Comparison of ENCODE assay signal across 13 cellular contexts in the genomic region with DNA sequence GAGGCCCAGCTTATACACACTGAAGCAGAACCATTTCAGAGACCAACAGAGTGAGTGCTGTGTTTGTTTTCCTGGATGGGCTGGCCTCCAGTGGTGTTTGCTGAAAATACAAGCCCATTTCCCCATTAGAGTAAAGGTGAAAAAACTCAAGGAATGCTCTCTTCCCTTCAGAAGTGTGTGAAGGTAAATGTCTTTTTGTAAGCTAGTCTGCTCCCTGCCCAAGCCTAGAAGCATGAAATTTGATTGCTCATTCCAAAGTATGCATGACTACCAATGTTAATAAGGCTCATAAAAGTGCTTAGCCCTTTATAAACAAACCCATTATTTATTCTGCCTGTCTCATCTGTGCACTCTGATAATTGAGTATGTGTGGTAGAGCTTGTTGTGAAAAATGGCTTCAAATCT. TPM values are rescaled to one million over a fixed set of nuclear protein-coding genes. Genes with fewer than 3 reads are reported as not detected.
DNase-seq lines count a peak whose midpoint lies in the region; ATAC-seq, FAIRE-seq and TF ChIP-seq lines count a peak whose summit lies in the region.
"Had no signal": no experiment of that assay in that cellular context is flagged by ENCODE, and none has a peak within 500 bp of the region (broad histone marks: within the 10 kb centered on the region; RNA-seq: fewer than 3 reads in every experiment).

No MANE protein-coding gene starts in this region.

- dilution Hi-C loops in keratinocyte (cut with MboI; ENCODE audit: extremely low pct_ligation_motif_present, low sequenced_read_pairs): no loop called here

- in situ Hi-C loops in T47D (cut with HindIII; ENCODE audit: low pct_unique_long_range_greater_than_20kb, low sequenced_read_pairs): no loop called here

- H3K27ac Mint-ChIP-seq in natural killer cell: no peak overlapping the region
- H3K27ac Mint-ChIP-seq: activated naive CD4-positive, alpha-beta T cell treated with anti-CD3 and anti-CD28 coated beads, Interleukin-2, amount 50 U/mL, for 24 hours; stimulated activated effector memory CD8-positive, alpha-beta T cell treated with anti-CD3 and anti-CD28 coated beads, Interleukin-12 subunit alpha, Interleukin-12 subunit beta, amount 100 ng/mL, for 72 hours had no signal

- H3K79me2 ChIP-seq in keratinocyte (ENCODE audit: control insufficient read depth, insufficient read depth, low read length): no peaks in the 10 kb centered on the region

- H3K36me3 ChIP-seq in breast epithelium: no peaks in the 10 kb centered on the region
- no peaks in the 10 kb centered on the region for H3K36me3 ChIP-seq in RWPE2 (ENCODE audit: low read depth)
- no peaks in the 10 kb centered on the region for H3K36me3 ChIP-seq in keratinocyte (ENCODE audit: control insufficient read depth in 2 of 2, extremely low read depth in 1 of 2, insufficient read depth in 2 of 2, low read length in 2 of 2)

- intact Hi-C loops in breast epithelium (cut with DNase I; ENCODE audit: low total_unique reads) (no loop called here), natural killer cell (cut with micrococcal nuclease) (no loop called here)

- FAIRE-seq in keratinocyte (lab: Jason Lieb, UNC): peak; percentile 78
- FAIRE-seq in urothelium cell line (lab: Jason Lieb, UNC): no peak

- no peak overlapping the region for H3K4me3 Mint-ChIP-seq in natural killer cell
- H3K4me3 Mint-ChIP-seq: activated naive CD4-positive, alpha-beta T cell treated with anti-CD3 and anti-CD28 coated beads, Interleukin-2, amount 50 U/mL, for 24 hours; stimulated activated effector memory CD8-positive, alpha-beta T cell treated with anti-CD3 and anti-CD28 coated beads, Interleukin-12 subunit alpha, Interleukin-12 subunit beta, amount 100 ng/mL, for 72 hours had no signal

- H3K4me3 ChIP-seq in breast epithelium (no peak overlapping the region), RWPE2 (ENCODE audit: severe bottlenecking) (no peak overlapping the region), keratinocyte (ENCODE audit: control insufficient read depth in 2 of 3, extremely low read depth in 1 of 3, insufficient read depth in 2 of 3, low read depth in 1 of 3, low read length in 3 of 3) (no peak overlapping the region)

- no peaks in the 10 kb centered on the region for H3K9me3 ChIP-seq in breast epithelium
- H3K9me3 ChIP-seq in RWPE2 (ENCODE audit: severe bottlenecking): no peaks in the 10 kb centered on the region
- no peaks in the 10 kb centered on the region for H3K9me3 ChIP-seq in keratinocyte (ENCODE audit: control insufficient read depth, low read depth, low read length)

- H3K4me1 ChIP-seq in breast epithelium (no peaks in the 10 kb centered on the region), RWPE2 (ENCODE audit: insufficient read depth, poor library complexity, severe bottlenecking) (peaks cover 29% of the 10 kb centered on the region), keratinocyte (ENCODE audit: control insufficient read depth, extremely low read depth, insufficient read depth, low read length) (peaks cover 33% of the 10 kb centered on the region)

- no peaks in the 10 kb centered on the region for H3K4me1 Mint-ChIP-seq in natural killer cell
- H3K4me1 Mint-ChIP-seq: activated naive CD4-positive, alpha-beta T cell treated with anti-CD3 and anti-CD28 coated beads, Interleukin-2, amount 50 U/mL, for 24 hours; stimulated activated effector memory CD8-positive, alpha-beta T cell treated with anti-CD3 and anti-CD28 coated beads, Interleukin-12 subunit alpha, Interleukin-12 subunit beta, amount 100 ng/mL, for 72 hours had no signal

- peaks cover 4% of the 10 kb centered on the region for H3K9me1 ChIP-seq in keratinocyte (ENCODE audit: control insufficient read depth, extremely low read depth, insufficient read depth, low read length)

- peak overlapping the region; percentile 10 for H3K4me2 ChIP-seq in keratinocyte (ENCODE audit: control insufficient read depth, extremely low read depth, insufficient read depth, low read depth, low read length)

- no peaks in the 10 kb centered on the region for H3K27me3 ChIP-seq in breast epithelium
- H3K27me3 ChIP-seq in RWPE2 (ENCODE audit: insufficient read depth, poor library complexity, severe bottlenecking): no peaks in the 10 kb centered on the region
- no peaks in the 10 kb centered on the region for H3K27me3 ChIP-seq in keratinocyte (ENCODE audit: control insufficient read depth, extremely low read depth, insufficient read depth, low read length)

- no peaks in the 10 kb centered on the region for H3K9me3 Mint-ChIP-seq in natural killer cell
- H3K9me3 Mint-ChIP-seq: activated naive CD4-positive, alpha-beta T cell treated with anti-CD3 and anti-CD28 coated beads, Interleukin-2, amount 50 U/mL, for 24 hours; stimulated activated effector memory CD8-positive, alpha-beta T cell treated with anti-CD3 and anti-CD28 coated beads, Interleukin-12 subunit alpha, Interleukin-12 subunit beta, amount 100 ng/mL, for 72 hours had no signal

- TF ChIP-seq CTCF in breast epithelium (IDR thresholded peaks at IDR 0.05): no peak
- peak; percentile 51 for TF ChIP-seq CTCF in RWPE2 (IDR thresholded peaks at IDR 0.05; ENCODE audit: poor library complexity, severe bottlenecking)
- TF ChIP-seq CTCF in keratinocyte (optimal IDR thresholded peaks at IDR 0.05 in 1 of 3, IDR thresholded peaks at IDR 0.05 in 1 of 3, conservative IDR thresholded peaks at IDR 0.05 in 1 of 3; ENCODE audit: extremely low read depth in 1 of 3, insufficient read depth in 2 of 3, low read length in 3 of 3): peak; percentile 26 to 40 (median 38)
- no peak for TF ChIP-seq CTCF in natural killer cell (IDR thresholded peaks at IDR 0.05)

- H3K27ac ChIP-seq in breast epithelium: peak overlapping the region in 1 of 2 donors; percentile 8
- H3K27ac ChIP-seq in RWPE2 (ENCODE audit: poor library complexity, severe bottlenecking): peak overlapping the region; percentile 77
- H3K27ac ChIP-seq in keratinocyte (ENCODE audit: control insufficient read depth, insufficient read depth, low read length): peak overlapping the region; percentile 53

- peak; percentile 48 to 77 for DNase-seq in T47D (ENCODE audit: low read depth in 1 of 2, low spot score in 1 of 2)
- DNase-seq in breast epithelium (ENCODE audit: low spot score in 2 of 2): no peak
- no peak for DNase-seq in RWPE2 (ENCODE audit: low spot score)
- peak; percentile 32 for DNase-seq in keratinocyte (ENCODE audit: low read depth, low spot score)
- peak; percentile 29 for DNase-seq in urothelium cell line (ENCODE audit: low spot score)
- no peak for DNase-seq in ecto neural progenitor cell (ENCODE audit: low spot score)
- DNase-seq in natural killer cell: no peak
- DNase-seq in mucosa of gallbladder (ENCODE audit: low spot score): no peak
- DNase-seq: Karpas-422; stimulated activated CD4-positive, alpha-beta T cell treated with anti-CD3 and anti-CD28 coated beads, Interleukin-12 subunit alpha, Interleukin-12 subunit beta, amount 100 ng/mL, for 4 hours had no signal

- TF ChIP-seq POLR2A in breast epithelium (IDR thresholded peaks at IDR 0.05): no peak

- H4K20me1 ChIP-seq in keratinocyte (ENCODE audit: control insufficient read depth, extremely low read depth, insufficient read depth, low read length): no peaks in the 10 kb centered on the region

- no peak overlapping the region for H3K9ac ChIP-seq in keratinocyte (ENCODE audit: control insufficient read depth, extremely low read depth, insufficient read depth, low read length)

- H2AFZ ChIP-seq in keratinocyte (ENCODE audit: control insufficient read depth, low read length): no peak overlapping the region

- ATAC-seq in RWPE2 (ENCODE audit: low read depth): peak; percentile 97
- no peak for ATAC-seq in natural killer cell
- ATAC-seq: stimulated activated effector memory CD8-positive, alpha-beta T cell treated with anti-CD3 and anti-CD28 coated beads, Interleukin-12 subunit alpha, Interleukin-12 subunit beta, amount 100 ng/mL, for 72 hours had no signal

- no peaks in the 10 kb centered on the region for H3K36me3 Mint-ChIP-seq in natural killer cell
- H3K36me3 Mint-ChIP-seq: activated naive CD4-positive, alpha-beta T cell treated with anti-CD3 and anti-CD28 coated beads, Interleukin-2, amount 50 U/mL, for 24 hours; stimulated activated effector memory CD8-positive, alpha-beta T cell treated with anti-CD3 and anti-CD28 coated beads, Interleukin-12 subunit alpha, Interleukin-12 subunit beta, amount 100 ng/mL, for 72 hours had no signal

- peaks cover 0 to 4% of the 10 kb centered on the region in 2 donors for H3K27me3 Mint-ChIP-seq in natural killer cell (ENCODE audit: low read depth in 2 of 2)

RNA-seq across cellular contexts. Expression of gene ADGRF1, which starts 59.1 kb away (rescaled TPM):
- total RNA-seq in breast epithelium: 1 to 10 TPM in 1 of 3 donors, under 1 TPM in 1, not detected in 1; 0.66 to 3.5 TPM
- 27.7 to 43.9 TPM (median 35.3 TPM) in 3 replicates for polyA plus RNA-seq in keratinocyte
- polyA plus RNA-seq in keratinocyte (2011; ENCODE audit: low read depth): 0.81 TPM
- polyA plus RNA-seq in keratinocyte (2011; cell fraction: cytosol; rRNA removed): 10.6 and 18.7 TPM in 2 replicates
- polyA plus RNA-seq in keratinocyte (2011; cell fraction: nucleus; rRNA removed): 49.2 and 51.7 TPM in 2 replicates
- polyA plus RNA-seq in keratinocyte (2012; ENCODE audit: low replicate concordance): 1.3 and 18.6 TPM in 2 replicates
- 27.6 to 62.8 TPM (median 50.3 TPM) in 3 replicates for polyA minus RNA-seq in keratinocyte
- 22.8 TPM for polyA minus RNA-seq in keratinocyte (2011; cell fraction: cytosol; rRNA and poly(A)+ RNA removed)
- polyA minus RNA-seq in keratinocyte (2011; cell fraction: nucleus; rRNA and poly(A)+ RNA removed): 30.0 and 57.9 TPM in 2 replicates
- not detected for total RNA-seq in natural killer cell
- 10.4 TPM for total RNA-seq in mucosa of gallbladder
- total RNA-seq: mesenteric fat pad had no signal

Comparison
In these comparisons a context has a peak if more than half of its experiments do, and no peak if none do; other contexts are left out.
1. DNase-seq: peak in T47D (2 of 2), keratinocyte (single experiment) and urothelium cell line (single experiment); none in breast epithelium (0 of 2), RWPE2 (single experiment), ecto neural progenitor cell (single experiment), natural killer cell (single experiment) and mucosa of gallbladder (single experiment).
2. CTCF ChIP-seq: peak in RWPE2 (single experiment) and keratinocyte (3 of 3); none in breast epithelium (0 of 3) and natural killer cell (single experiment).